1 cellular context compared by ENCODE assay signal in the genomic region with DNA sequence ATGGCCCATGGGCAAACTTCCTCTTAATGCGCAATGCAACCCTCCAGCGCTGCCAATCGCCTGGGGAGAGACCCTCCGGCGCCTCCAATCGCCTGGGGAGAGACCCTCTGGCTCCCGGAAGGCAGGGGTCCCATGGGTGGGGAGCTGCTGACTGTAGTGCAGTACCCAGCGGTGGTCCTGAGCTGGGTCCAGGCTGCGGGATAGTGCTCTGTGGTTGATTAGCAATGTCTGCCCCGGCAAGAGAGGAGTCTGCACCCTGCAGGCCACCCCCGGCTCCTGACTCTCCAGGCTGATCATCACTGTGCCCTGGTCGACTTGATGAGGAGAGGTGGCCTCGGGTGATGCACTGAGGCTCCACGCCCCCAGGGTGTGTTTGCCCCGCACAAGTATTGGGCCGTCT.
TF ChIP-seq lines count a peak whose summit lies in the region.

No MANE protein-coding gene starts in this region.

TF ChIP-seq in IMR-90, 13 proteins besides CTCF, POLR2A, EP300 and RAD21:
- TF ChIP-seq USF2 (IDR thresholded peaks at IDR 0.05; ENCODE audit: low read depth, low read length) (no peak), MAZ (IDR thresholded peaks at IDR 0.05; ENCODE audit: borderline replicate concordance, low read depth, low read length) (no peak), BHLHE40 (IDR thresholded peaks at IDR 0.05; ENCODE audit: low read depth, low read length) (no peak), RFX5 (IDR thresholded peaks at IDR 0.05; ENCODE audit: low read depth, low read length) (no peak), SMC3 (IDR thresholded peaks at IDR 0.05; ENCODE audit: low read depth, low read length) (no peak), MAFK (IDR thresholded peaks at IDR 0.05; ENCODE audit: low read depth, low read length) (no peak), MXI1 (IDR thresholded peaks at IDR 0.05; ENCODE audit: borderline replicate concordance, low read depth, low read length) (no peak), FOS (IDR thresholded peaks at IDR 0.05; ENCODE audit: low read depth, low read length) (no peak), ELK1 (IDR thresholded peaks at IDR 0.05; ENCODE audit: borderline replicate concordance, low read depth, low read length) (no peak), NFE2L2 (IDR thresholded peaks at IDR 0.05; ENCODE audit: low read depth, low read length) (no peak), RCOR1 (IDR thresholded peaks at IDR 0.05; ENCODE audit: insufficient replicate concordance, low read length) (no peak), CEBPB (IDR thresholded peaks at IDR 0.05; ENCODE audit: low read depth, low read length) (no peak), CHD1 (IDR thresholded peaks at IDR 0.05; ENCODE audit: low read depth, low read length) (no peak)
